16 cellular contexts compared by ENCODE assay signal in genomic region chr4:8524595-8525382, GRCh38. TPM values are rescaled to one million over a fixed set of nuclear protein-coding genes. Genes with fewer than 3 reads are reported as not detected.
A peak's percentile ranks its signal among the peaks of the same experiment; 100 is the strongest.
DNase-seq lines count a peak whose midpoint lies in the region; ATAC-seq and TF ChIP-seq lines count a peak whose summit lies in the region.
"Had no signal": no experiment of that assay in that cellular context is flagged by ENCODE, and none has a peak within 500 bp of the region (broad histone marks: within the 10 kb centered on the region; RNA-seq: fewer than 3 reads in every experiment).

No MANE protein-coding gene starts in this region.

- H3K4me3 Mint-ChIP-seq in osteocyte (ENCODE audit: unreplicated experiment) = no peak overlapping the region
- no peak overlapping the region for H3K4me3 Mint-ChIP-seq in T-helper 2 cell treated with Interferon-gamma antibody and Interleukin-4, amounts not matched to agents 5 μg/mL and 100 μg/mL, for 36 hours
- H3K4me3 Mint-ChIP-seq: CD4-positive, alpha-beta memory T cell had no signal

- no peak for ATAC-seq in SK-N-SH treated with all-trans-retinoic acid at 6 μM for 48 hours

- no peak overlapping the region for H3K9ac ChIP-seq in fibroblast of lung (ENCODE audit: insufficient read depth, low read length)

- H3K4me2 ChIP-seq in fibroblast of lung (ENCODE audit: extremely low read depth, insufficient read depth, low read length) = peak overlapping the region; percentile 18
- H3K4me2 ChIP-seq: PC-9 had no signal

- H3K9me3 ChIP-seq in fibroblast of lung (ENCODE audit: control insufficient read depth, insufficient read depth, low read depth, low read length) = no peaks in the 10 kb centered on the region
- H3K9me3 ChIP-seq: BE2C had no signal

- no peak for TF ChIP-seq CTCF in fibroblast of lung (conservative IDR thresholded peaks at IDR 0.05 in 1 of 2, IDR thresholded peaks at IDR 0.05 in 1 of 2; ENCODE audit: low read depth in 1 of 2, low read length in 2 of 2)
- TF ChIP-seq CTCF in osteocyte (IDR thresholded peaks at IDR 0.05) = no peak

- no peaks in the 10 kb centered on the region for H3K79me2 ChIP-seq in fibroblast of lung (ENCODE audit: control insufficient read depth, insufficient read depth, low read length)

- peaks cover 14% of the 10 kb centered on the region for H3K9me3 Mint-ChIP-seq in osteocyte (ENCODE audit: unreplicated experiment)
- H3K9me3 Mint-ChIP-seq in T-helper 2 cell treated with Interferon-gamma antibody and Interleukin-4, amounts not matched to agents 5 μg/mL and 100 μg/mL, for 36 hours = no peaks in the 10 kb centered on the region

- no peaks in the 10 kb centered on the region for H3K36me3 ChIP-seq in fibroblast of lung (ENCODE audit: control insufficient read depth, insufficient read depth, low read length)
- H3K36me3 ChIP-seq: BE2C had no signal

- H4K20me1 ChIP-seq in fibroblast of lung (ENCODE audit: control insufficient read depth, extremely low read depth, insufficient read depth, low read length) = no peaks in the 10 kb centered on the region

- peak overlapping the region; percentile 90 for H3K27ac Mint-ChIP-seq in osteocyte (ENCODE audit: unreplicated experiment)
- no peak overlapping the region for H3K27ac Mint-ChIP-seq in T-helper 2 cell treated with Interferon-gamma antibody and Interleukin-4, amounts not matched to agents 5 μg/mL and 100 μg/mL, for 36 hours
- H3K27ac Mint-ChIP-seq: CD4-positive, alpha-beta memory T cell had no signal

- H3K4me1 ChIP-seq in fibroblast of lung (ENCODE audit: control insufficient read depth, extremely low read depth, insufficient read depth, low read length) = peaks cover 18% of the 10 kb centered on the region
- H3K4me1 ChIP-seq: BE2C had no signal

- H3K27ac ChIP-seq in fibroblast of lung (ENCODE audit: insufficient read depth, low read length) = peak overlapping the region; percentile 55
- H3K27ac ChIP-seq: PC-9 had no signal

- H3K4me1 Mint-ChIP-seq in osteocyte (ENCODE audit: unreplicated experiment) = peaks cover 31% of the 10 kb centered on the region
- H3K4me1 Mint-ChIP-seq in T-helper 2 cell treated with Interferon-gamma antibody and Interleukin-4, amounts not matched to agents 5 μg/mL and 100 μg/mL, for 36 hours (ENCODE audit: low read depth) = no peaks in the 10 kb centered on the region
- H3K4me1 Mint-ChIP-seq: CD4-positive, alpha-beta memory T cell had no signal

- peak; percentile 15 for DNase-seq in Ammon's horn (ENCODE audit: low spot score)
- peak; percentile 52 for DNase-seq in M059J (ENCODE audit: low read depth)
- no peak for DNase-seq in fibroblast of lung (ENCODE audit: low read depth in 2 of 2)
- no peak for DNase-seq in osteocyte (ENCODE audit: extremely low spot score, unreplicated experiment)
- DNase-seq in NCI-H524 (lab: John Stamatoyannopoulos, UW) = no peak
- no peak for DNase-seq in SKM-1 (lab: John Stamatoyannopoulos, UW; ENCODE audit: unreplicated experiment)
- DNase-seq in T-helper 2 cell treated with Interferon-gamma antibody and Interleukin-4, amounts not matched to agents 5 μg/mL and 100 μg/mL, for 36 hours (ENCODE audit: low spot score) = no peak
- DNase-seq: BE2C; CD4-positive, alpha-beta memory T cell; DND-41; GF-D8; GOT3; PC-9; Right ventricle myocardium superior had no signal

- H3K27me3 ChIP-seq in fibroblast of lung (ENCODE audit: control insufficient read depth, insufficient read depth, low read length) = no peaks in the 10 kb centered on the region
- H3K27me3 ChIP-seq: BE2C had no signal

- no peak overlapping the region for H2AFZ ChIP-seq in fibroblast of lung (ENCODE audit: low read length)
- H2AFZ ChIP-seq: PC-9 had no signal

- no peak overlapping the region for H3K4me3 ChIP-seq in fibroblast of lung (replicated peaks in 1 of 4; ENCODE audit: control extremely low read depth in 1 of 4, insufficient read depth in 1 of 4, low read depth in 3 of 4, low read length in 4 of 4)
- H3K4me3 ChIP-seq: PC-9 had no signal

- no peaks in the 10 kb centered on the region for H3K27me3 Mint-ChIP-seq in osteocyte (ENCODE audit: unreplicated experiment)
- H3K27me3 Mint-ChIP-seq in T-helper 2 cell treated with Interferon-gamma antibody and Interleukin-4, amounts not matched to agents 5 μg/mL and 100 μg/mL, for 36 hours (ENCODE audit: low read depth) = no peaks in the 10 kb centered on the region
- H3K27me3 Mint-ChIP-seq: CD4-positive, alpha-beta memory T cell had no signal

- no peaks in the 10 kb centered on the region for H3K36me3 Mint-ChIP-seq in osteocyte (ENCODE audit: unreplicated experiment)
- no peaks in the 10 kb centered on the region for H3K36me3 Mint-ChIP-seq in T-helper 2 cell treated with Interferon-gamma antibody and Interleukin-4, amounts not matched to agents 5 μg/mL and 100 μg/mL, for 36 hours (ENCODE audit: low read depth)
- H3K36me3 Mint-ChIP-seq: CD4-positive, alpha-beta memory T cell had no signal

TF ChIP-seq in SK-N-SH treated with all-trans-retinoic acid at 6 μM for 48 hours, 23 proteins besides CTCF, POLR2A, EP300 and RAD21:
- no peak for TF ChIP-seq ESRRG (CRISPR knock-in tag; IDR thresholded peaks at IDR 0.05)
- TF ChIP-seq ARNTL (CRISPR knock-in tag; IDR thresholded peaks at IDR 0.05; ENCODE audit: borderline replicate concordance, low read depth) = no peak
- TF ChIP-seq POU6F1 (CRISPR knock-in tag; IDR thresholded peaks at IDR 0.05; ENCODE audit: borderline replicate concordance, low read depth) = no peak
- TF ChIP-seq ZC3H10 (CRISPR knock-in tag; IDR thresholded peaks at IDR 0.05) = no peak
- TF ChIP-seq CREB5 (CRISPR knock-in tag; IDR thresholded peaks at IDR 0.05; ENCODE audit: low read depth) = no peak

RNA-seq across cellular contexts. Expression of gene GPR78, which starts 55.4 kb away (rescaled TPM):
- total RNA-seq in M059J (2014; rRNA removed; shearing (Covaris generic)) = 0.07 TPM in 1 of 2 replicates, not detected in the other
- total RNA-seq in fibroblast of lung (0.33 and 1.0 TPM in 2 replicates), osteocyte (0.26 and 0.54 TPM in 2 replicates)
- 0.20 TPM in 1 of 2 replicates, not detected in the other for polyA plus RNA-seq in fibroblast of lung
- polyA plus RNA-seq in fibroblast of lung (2012) = 0.34 TPM in 1 of 2 replicates, not detected in the other
- 0.98 TPM in 1 of 2 replicates, not detected in the other for polyA minus RNA-seq in fibroblast of lung (ENCODE audit: low replicate concordance)
- total RNA-seq: A673; CD4-positive, alpha-beta memory T cell; Right ventricle myocardium superior had no signal
- polyA plus RNA-seq: CD4-positive, alpha-beta memory T cell had no signal

Comparison
In these comparisons a context has a peak if more than half of its experiments do, and no peak if none do; other contexts are left out.
1. DNase-seq: peak in Ammon's horn (single experiment) and M059J (single experiment); none in fibroblast of lung (0 of 2), osteocyte (single experiment), NCI-H524 (0 of 2), SKM-1 (single experiment) and T-helper 2 cell treated with Interferon-gamma antibody and Interleukin-4, amounts not matched to agents 5 μg/mL and 100 μg/mL, for 36 hours (single experiment).